ENCODE assay signal across 1 cellular context in the genomic region with DNA sequence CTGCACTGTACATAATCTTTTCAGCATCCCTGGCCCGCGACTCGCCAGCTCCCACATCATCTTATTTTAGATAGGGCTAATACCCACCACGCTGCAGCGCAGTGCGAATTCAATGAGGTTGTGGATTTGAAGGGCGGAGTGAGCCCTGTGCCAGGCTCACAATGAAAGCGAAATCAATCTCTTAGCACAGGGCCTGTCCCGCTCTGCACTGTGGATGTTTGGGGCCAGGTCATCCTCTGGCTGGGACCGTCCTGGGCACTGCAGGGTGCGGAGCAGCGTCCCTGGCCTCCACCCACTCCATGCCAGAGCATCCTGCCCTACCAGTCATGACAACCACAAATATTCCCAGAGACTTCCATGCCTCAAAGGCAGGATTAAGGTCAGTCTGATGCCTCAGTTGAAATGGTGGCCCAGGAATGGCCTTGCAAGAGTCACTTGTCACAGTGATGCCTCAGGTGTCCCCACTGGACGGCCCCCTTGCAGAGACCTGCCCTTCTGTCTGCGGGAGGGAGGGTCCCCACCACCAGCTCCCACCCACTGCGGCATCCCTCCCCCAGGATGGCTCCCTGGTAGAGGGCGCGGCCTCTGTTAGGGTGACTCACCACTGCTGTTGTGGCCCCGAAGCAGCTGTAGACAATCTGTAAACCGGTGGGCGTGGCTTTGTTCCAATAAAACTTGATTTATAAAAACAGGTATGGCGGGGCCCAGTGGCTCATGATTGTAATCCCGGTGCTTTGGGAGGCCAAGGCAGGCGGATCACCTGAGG.
A peak's percentile ranks its signal among the peaks of the same experiment; 100 is the strongest.
TF ChIP-seq lines count a peak whose summit lies in the region.

No MANE protein-coding gene starts in this region.

TF ChIP-seq in K562, 482 proteins besides CTCF, POLR2A, EP300 and RAD21 (continued from another document):
- TF ChIP-seq ZBTB40 (IDR thresholded peaks at IDR 0.05) (peak; percentile 87), ZBTB40 (CRISPR knock-in tag; IDR thresholded peaks at IDR 0.05) (peak; percentile 71), ZBTB9 (CRISPR knock-in tag; IDR thresholded peaks at IDR 0.05) (no peak), JUN (IDR thresholded peaks at IDR 0.05; ENCODE audit: borderline replicate concordance, low read depth, low read length) (0 out of 2 replicates have a peak, but pooled peaks have one; percentile 55), JUN (CRISPR knock-in tag; IDR thresholded peaks at IDR 0.05; ENCODE audit: borderline replicate concordance) (no peak), ZNF318 (IDR thresholded peaks at IDR 0.05; ENCODE audit: borderline replicate concordance in 1 of 2, low read depth in 1 of 2) (no peak)
